22 cellular contexts compared by ENCODE assay signal in the genomic region with DNA sequence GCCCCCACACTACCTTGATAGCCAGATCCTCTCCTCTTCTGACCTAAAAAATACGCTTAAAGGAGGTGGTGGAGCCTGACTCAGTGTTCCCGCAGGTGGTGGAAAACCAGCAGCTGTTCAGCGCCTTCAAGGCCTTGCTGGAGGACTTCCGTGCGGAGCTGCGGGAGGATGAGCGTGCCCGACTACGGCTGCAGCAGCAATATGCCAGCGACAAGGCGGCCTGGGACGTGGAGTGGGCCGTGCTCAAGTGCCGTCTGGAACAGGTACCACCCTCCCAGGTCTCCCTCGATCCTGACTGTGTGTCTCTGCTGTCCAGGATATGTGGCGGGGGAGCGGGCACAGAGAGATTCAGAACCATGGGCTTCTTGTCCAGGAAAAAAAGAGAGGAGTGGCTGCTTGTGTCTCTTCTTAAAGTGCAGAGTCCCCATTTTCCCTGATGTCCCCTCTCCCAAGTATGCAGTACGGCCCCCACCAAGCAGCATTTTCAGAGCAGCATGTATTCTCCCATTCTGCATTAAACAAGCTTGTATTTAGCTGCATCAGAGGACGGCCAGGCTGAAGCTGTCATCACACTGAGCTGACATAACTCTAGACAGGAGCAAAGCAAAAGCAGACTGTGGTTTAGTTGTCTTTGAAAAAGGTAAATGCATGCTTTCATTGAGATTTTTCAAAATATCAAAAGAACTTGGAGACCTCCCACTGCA.
"Had no signal": no experiment of that assay in that cellular context is flagged by ENCODE, and none has a peak within 500 bp of the region (broad histone marks: within the 10 kb centered on the region; RNA-seq: fewer than 3 reads in every experiment).

No MANE protein-coding gene starts in this region.

- H3K4me3 Mint-ChIP-seq: activated CD4-positive, alpha-beta T cell treated with anti-CD3 and anti-CD28 coated beads, Interleukin-2, amount 10 ng/mL, durations not matched to agents 7 days and 5 days; activated naive CD8-positive, alpha-beta T cell; dendritic cell treated with granulocyte-macrophage colony-stimulating factor and Interleukin-4, amounts not matched to agents 40 ng/mL and 50 ng/mL, for 4 days; mesothelial cell of epicardium; nephron had no signal

- H3K36me3 ChIP-seq: cardiac muscle cell, left lung, thyroid gland had no signal

- DNase-seq: activated CD4-positive, alpha-beta T cell treated with anti-CD3 and anti-CD28 coated beads, Interleukin-2, amount 10 ng/mL, durations not matched to agents 7 days and 5 days; activated gamma-delta T cell treated with Interleukin-2 at 50 U/mL for 16 hours; activated T-cell treated with anti-CD3 and anti-CD28 coated beads, Interleukin-2, amount 50 U/mL, for 1 hour; amniotic stem cell; effector CD4-positive, alpha-beta T cell; erythroblast; foreskin fibroblast; kidney; left lung; stimulated activated CD4-positive, alpha-beta T cell treated with anti-CD3 and anti-CD28 coated beads, Interleukin-2, amount 100 ng/mL, for 48 hours; stimulated activated CD8-positive, alpha-beta memory T cell treated with anti-CD3 and anti-CD28 coated beads, Interleukin-4, amount 100 ng/mL, for 48 hours; substantia nigra; T-helper 2 cell; thyroid gland had no signal

- H3K27ac ChIP-seq: cardiac muscle cell, left lung, SK-N-MC, thyroid gland had no signal

- H3K27me3 ChIP-seq: cardiac muscle cell, left lung, thyroid gland had no signal

- H3K9me3 Mint-ChIP-seq: activated CD4-positive, alpha-beta T cell treated with anti-CD3 and anti-CD28 coated beads, Interleukin-2, amount 10 ng/mL, durations not matched to agents 7 days and 5 days; dendritic cell treated with granulocyte-macrophage colony-stimulating factor and Interleukin-4, amounts not matched to agents 40 ng/mL and 50 ng/mL, for 4 days; mesothelial cell of epicardium; nephron had no signal

- H3K27ac Mint-ChIP-seq: activated CD4-positive, alpha-beta T cell treated with anti-CD3 and anti-CD28 coated beads, Interleukin-2, amount 10 ng/mL, durations not matched to agents 7 days and 5 days; activated naive CD8-positive, alpha-beta T cell; dendritic cell treated with granulocyte-macrophage colony-stimulating factor and Interleukin-4, amounts not matched to agents 40 ng/mL and 50 ng/mL, for 4 days; mesothelial cell of epicardium; nephron; progenitor cell of endocrine pancreas had no signal

- ATAC-seq: activated CD4-positive, CD25-positive, alpha-beta regulatory T cell treated with anti-CD3 and anti-CD28 coated beads, Interleukin-2, amount 50 U/mL, for 24 hours; left lung had no signal

- H3K4me3 ChIP-seq: cardiac muscle cell, left lung, SK-N-MC, thyroid gland had no signal

- FAIRE-seq: kidney had no signal

- H3K36me3 Mint-ChIP-seq: activated naive CD8-positive, alpha-beta T cell had no signal

- H3K4me1 ChIP-seq: left lung, thyroid gland had no signal

- H3K9me3 ChIP-seq: left lung, thyroid gland had no signal

- H3K27me3 Mint-ChIP-seq: activated naive CD8-positive, alpha-beta T cell; progenitor cell of endocrine pancreas had no signal
